ENCODE assay signal across 6 cellular contexts in genomic region chr2:208018124-208018712, GRCh38. TPM values are rescaled to one million over a fixed set of nuclear protein-coding genes. Genes with fewer than 3 reads are reported as not detected.
DNase-seq lines count a peak whose midpoint lies in the region; ATAC-seq and TF ChIP-seq lines count a peak whose summit lies in the region.
"Not testable (repeated sequence)": the region's sequence is repeated elsewhere in the genome, so short reads cannot be mapped to it uniquely, and the experiment has no call there.

No MANE protein-coding gene starts in this region.

- H3K27ac Mint-ChIP-seq in activated CD8-positive, alpha-beta T cell treated with anti-CD3 and anti-CD28 coated beads for 36 hours: peak overlapping the region; percentile 79
- H3K27ac Mint-ChIP-seq in activated naive CD8-positive, alpha-beta T cell: not testable (repeated sequence)
- H3K27ac Mint-ChIP-seq in nephron progenitor cell: peak overlapping the region; percentile 1
- H3K27ac Mint-ChIP-seq in stimulated activated effector memory CD8-positive, alpha-beta T cell treated with anti-CD3 and anti-CD28 coated beads, Interleukin-12 subunit alpha, Interleukin-12 subunit beta, amount 100 ng/mL, for 72 hours: peak overlapping the region; percentile 27

- peak overlapping the region; percentile 73 for H3K4me2 ChIP-seq in Loucy (ENCODE audit: low read depth, low read length, poor library complexity, severe bottlenecking)

- not testable (repeated sequence) for H2AFZ ChIP-seq in Loucy (ENCODE audit: low read length)

- H3K9ac ChIP-seq in Loucy (ENCODE audit: low read depth, low read length, poor library complexity, severe bottlenecking): peak overlapping the region; percentile 49

- not testable (repeated sequence) for H3K27me3 Mint-ChIP-seq in activated CD8-positive, alpha-beta T cell treated with anti-CD3 and anti-CD28 coated beads for 36 hours; activated naive CD8-positive, alpha-beta T cell
- peaks cover 12% of the 10 kb centered on the region for H3K27me3 Mint-ChIP-seq in nephron progenitor cell (ENCODE audit: low read depth, poor library complexity)

- not testable (repeated sequence) for DNase-seq in activated CD8-positive, alpha-beta T cell treated with anti-CD3 and anti-CD28 coated beads for 36 hours; left lobe of liver (ENCODE audit: low spot score); nephron progenitor cell; stimulated activated effector memory CD8-positive, alpha-beta T cell treated with anti-CD3 and anti-CD28 coated beads, Interleukin-12 subunit alpha, Interleukin-12 subunit beta, amount 100 ng/mL, for 72 hours (ENCODE audit: low spot score in 2 of 2)

- CTCF ChIA-PET in activated CD8-positive, alpha-beta T cell treated with anti-CD3 and anti-CD28 coated beads for 36 hours (lab: Charles Lee): interaction anchor here (4.7 kb wide), 1 partner anchor 22 kb away, joined by 22 read pairs; no protein-coding TSS in a partner anchor

- not testable (repeated sequence) for H3K27me3 ChIP-seq in Loucy (ENCODE audit: insufficient read depth, low read length, poor library complexity, severe bottlenecking)

- H3K9me3 Mint-ChIP-seq in activated CD8-positive, alpha-beta T cell treated with anti-CD3 and anti-CD28 coated beads for 36 hours; activated naive CD8-positive, alpha-beta T cell (ENCODE audit: low read depth); nephron progenitor cell; stimulated activated effector memory CD8-positive, alpha-beta T cell treated with anti-CD3 and anti-CD28 coated beads, Interleukin-12 subunit alpha, Interleukin-12 subunit beta, amount 100 ng/mL, for 72 hours: not testable (repeated sequence)

- peaks cover 40% of the 10 kb centered on the region; the same call in 1 of the 2 replicates for H3K79me2 ChIP-seq in Loucy (ENCODE audit: insufficient read depth, low read length)

- H3K36me3 Mint-ChIP-seq in activated CD8-positive, alpha-beta T cell treated with anti-CD3 and anti-CD28 coated beads for 36 hours (ENCODE audit: low read depth); nephron progenitor cell (ENCODE audit: low read depth); stimulated activated effector memory CD8-positive, alpha-beta T cell treated with anti-CD3 and anti-CD28 coated beads, Interleukin-12 subunit alpha, Interleukin-12 subunit beta, amount 100 ng/mL, for 72 hours: not testable (repeated sequence)
- peaks cover 15% of the 10 kb centered on the region for H3K36me3 Mint-ChIP-seq in activated naive CD8-positive, alpha-beta T cell

- POLR2A ChIA-PET in activated CD8-positive, alpha-beta T cell treated with anti-CD3 and anti-CD28 coated beads for 36 hours (lab: Charles Lee): interaction anchor here (1.1 kb wide), 1 partner anchor 8 kb away, joined by 5 read pairs; the partner anchor contains the start of gene PLEKHM3

- H3K9me3 ChIP-seq in Loucy (ENCODE audit: insufficient read depth, low read depth, low read length): not testable (repeated sequence)

- peak overlapping the region; percentile 57 for H3K4me3 ChIP-seq in Loucy (ENCODE audit: low read length, poor library complexity, severe bottlenecking)

- H3K9me2 ChIP-seq in Loucy (replicated peaks; ENCODE audit: low read depth, low read length): not testable (repeated sequence)

- not testable (repeated sequence) for H3K36me3 ChIP-seq in Loucy (ENCODE audit: insufficient read depth, low read length)

- not testable (repeated sequence) for H3F3A ChIP-seq in Loucy (ENCODE audit: low read depth)

- peak overlapping the region; percentile 45 for H3K4me3 Mint-ChIP-seq in activated CD8-positive, alpha-beta T cell treated with anti-CD3 and anti-CD28 coated beads for 36 hours
- H3K4me3 Mint-ChIP-seq in activated naive CD8-positive, alpha-beta T cell: peak overlapping the region; percentile 9
- not testable (repeated sequence) for H3K4me3 Mint-ChIP-seq in nephron progenitor cell
- H3K4me3 Mint-ChIP-seq in stimulated activated effector memory CD8-positive, alpha-beta T cell treated with anti-CD3 and anti-CD28 coated beads, Interleukin-12 subunit alpha, Interleukin-12 subunit beta, amount 100 ng/mL, for 72 hours: peak overlapping the region; percentile 22

- H3K4me1 Mint-ChIP-seq in activated CD8-positive, alpha-beta T cell treated with anti-CD3 and anti-CD28 coated beads for 36 hours (ENCODE audit: low read depth): peaks cover 41% of the 10 kb centered on the region
- peaks cover 39% of the 10 kb centered on the region for H3K4me1 Mint-ChIP-seq in activated naive CD8-positive, alpha-beta T cell (ENCODE audit: low read depth)
- H3K4me1 Mint-ChIP-seq in nephron progenitor cell: not testable (repeated sequence)
- H3K4me1 Mint-ChIP-seq in stimulated activated effector memory CD8-positive, alpha-beta T cell treated with anti-CD3 and anti-CD28 coated beads, Interleukin-12 subunit alpha, Interleukin-12 subunit beta, amount 100 ng/mL, for 72 hours: peaks cover 36% of the 10 kb centered on the region

- H4K20me1 ChIP-seq in Loucy (ENCODE audit: insufficient read depth, low read length, poor library complexity, severe bottlenecking): not testable (repeated sequence)

- intact Hi-C loops in activated CD8-positive, alpha-beta T cell treated with anti-CD3 and anti-CD28 coated beads for 36 hours (cut with micrococcal nuclease): not testable (repeated sequence)

- not testable (repeated sequence) for ATAC-seq in activated CD8-positive, alpha-beta T cell treated with anti-CD3 and anti-CD28 coated beads for 36 hours; stimulated activated effector memory CD8-positive, alpha-beta T cell treated with anti-CD3 and anti-CD28 coated beads, Interleukin-12 subunit alpha, Interleukin-12 subunit beta, amount 100 ng/mL, for 72 hours
- peak; percentile 55 for ATAC-seq in left lobe of liver

- peaks cover 63% of the 10 kb centered on the region for H3K4me1 ChIP-seq in Loucy (ENCODE audit: insufficient read depth, low read length, poor library complexity, severe bottlenecking)

- TF ChIP-seq CTCF in Loucy (conservative IDR thresholded peaks at IDR 0.05; ENCODE audit: low read length); activated CD8-positive, alpha-beta T cell treated with anti-CD3 and anti-CD28 coated beads for 36 hours (IDR thresholded peaks at IDR 0.05); nephron progenitor cell (IDR thresholded peaks at IDR 0.05): not testable (repeated sequence)

RNA-seq across cellular contexts. Expression of gene PLEKHM3, which starts 7.1 kb away (rescaled TPM):
- total RNA-seq in activated CD8-positive, alpha-beta T cell treated with anti-CD3 and anti-CD28 coated beads for 36 hours: 1 to 10 TPM; 4.5 to 4.7 TPM
- 8.5 TPM for total RNA-seq in left lobe of liver
